1 cellular context compared by ENCODE assay signal in genomic region chr15:35305031-35305555, GRCh38.
TF ChIP-seq lines count a peak whose summit lies in the region.

No MANE protein-coding gene starts in this region.

TF ChIP-seq in endothelial cell of umbilical vein, 7 proteins besides CTCF, POLR2A, EP300 and RAD21:
- no peak for TF ChIP-seq POLR2AphosphoS5 (IDR thresholded peaks at IDR 0.05; ENCODE audit: insufficient read depth, low read depth, low read length)
